In the genomic region with DNA sequence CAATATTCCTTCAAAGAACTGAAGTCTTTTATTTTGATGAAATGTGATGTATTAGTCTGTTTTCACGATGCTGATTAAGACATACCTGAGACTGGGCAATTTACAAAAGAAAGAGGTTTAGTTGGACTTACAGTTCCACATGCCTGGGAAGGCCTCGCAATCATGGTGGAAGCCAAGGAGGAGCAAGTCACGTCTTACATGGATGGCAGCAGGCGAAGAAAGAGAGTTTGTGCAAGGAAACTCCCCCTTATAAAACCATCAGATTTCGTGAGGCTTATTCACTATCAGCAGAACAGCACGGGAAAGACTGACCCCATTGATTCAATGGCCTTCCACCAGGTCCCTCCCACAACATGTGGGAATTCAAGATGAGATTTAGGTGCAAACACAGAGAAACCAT, we compare ENCODE assay signal across 27 cellular contexts.
"Had no signal": no experiment of that assay in that cellular context is flagged by ENCODE, and none has a peak within 500 bp of the region (broad histone marks: within the 10 kb centered on the region; RNA-seq: fewer than 3 reads in every experiment).

No MANE protein-coding gene starts in this region.

- H3K27ac ChIP-seq: stomach, suprapubic skin, testis, thoracic aorta, thyroid gland, tibial artery, tibial nerve, transverse colon, upper lobe of left lung, upper lobe of right lung, uterus, vagina had no signal

- DNase-seq: stimulated activated CD4-positive, alpha-beta T cell treated with anti-CD3 and anti-CD28 coated beads, Interleukin-2, amount 100 ng/mL, for 48 hours; stimulated activated CD4-positive, alpha-beta T cell treated with anti-CD3 and anti-CD28 coated beads, Interleukin-4, amount 100 ng/mL, for 1 hour; stimulated activated CD4-positive, alpha-beta T cell treated with anti-CD3 and anti-CD28 coated beads, Interleukin-4, amount 100 ng/mL, for 24 hours; stimulated activated CD4-positive, alpha-beta T cell treated with anti-CD3 and anti-CD28 coated beads, Interleukin-4, amount 100 ng/mL, for 4 hours; stimulated activated CD8-positive, alpha-beta memory T cell treated with anti-CD3 and anti-CD28 coated beads, Interleukin-4, amount 100 ng/mL, for 48 hours; stimulated activated naive B cell treated with anti-CD40 and anti-IgM and Interleukin-4, amounts not matched to agents 10 μg/mL and 1 μg/mL and 100 μg/mL, for 72 hours; stimulated activated naive CD4-positive, alpha-beta T cell; stimulated activated naive CD4-positive, alpha-beta T cell treated with Interleukin-2 at 50 U/mL for 16 hours; stimulated activated naive CD8-positive, alpha-beta T cell treated with anti-CD3 and anti-CD28 coated beads, Interleukin-15, amount 100 ng/mL, for 72 hours; stimulated activated naive CD8-positive, alpha-beta T cell treated with anti-CD3 and anti-CD28 coated beads, Interleukin-15, Interleukin-2, amounts not matched to agents 100 U/mL and 50 U/mL, for 24 hours; stomach; substantia nigra; testis; thyroid gland; tibial artery; transverse colon; trophoblast cell; upper lobe of left lung; upper lobe of right lung; uterus had no signal

- FAIRE-seq: urothelium cell line had no signal

- H3K36me3 ChIP-seq: stomach, suprapubic skin, thoracic aorta, thyroid gland, tibial artery, tibial nerve, transverse colon, upper lobe of left lung, upper lobe of right lung, uterus, vagina had no signal

- H3K4me1 ChIP-seq: stomach, suprapubic skin, testis, thyroid gland, tibial artery, tibial nerve, transverse colon, upper lobe of left lung, upper lobe of right lung, uterus, vagina had no signal

- H3K4me3 ChIP-seq: stomach, suprapubic skin, testis, thoracic aorta, thyroid gland, tibial artery, tibial nerve, transverse colon, upper lobe of left lung, upper lobe of right lung, uterus, vagina had no signal

- H3K27me3 ChIP-seq: stomach, suprapubic skin, testis, thyroid gland, tibial artery, tibial nerve, transverse colon, upper lobe of left lung, upper lobe of right lung, uterus, vagina had no signal

- H3K9me3 ChIP-seq: testis, thoracic aorta, thyroid gland, upper lobe of left lung, upper lobe of right lung, uterus, vagina had no signal

- ATAC-seq: stimulated activated effector memory CD8-positive, alpha-beta T cell treated with anti-CD3 and anti-CD28 coated beads, Interleukin-12 subunit alpha, Interleukin-12 subunit beta, amount 100 ng/mL, for 72 hours; stimulated activated memory B cell treated with anti-CD40 and anti-IgM and Interleukin-4, amounts not matched to agents 10 μg/mL and 1 μg/mL and 100 μg/mL, for 72 hours; stimulated activated naive B cell treated with anti-CD40 and anti-IgM and Interleukin-4, amounts not matched to agents 10 μg/mL and 1 μg/mL and 100 μg/mL, for 72 hours; stimulated activated naive CD8-positive, alpha-beta T cell treated with anti-CD3 and anti-CD28 coated beads, Interleukin-15, amount 100 ng/mL, for 72 hours; stimulated activated naive CD8-positive, alpha-beta T cell treated with anti-CD3 and anti-CD28 coated beads, Interleukin-15, Interleukin-2, amounts not matched to agents 100 U/mL and 50 U/mL, for 24 hours; upper lobe of right lung had no signal
